Comparison of ENCODE assay signal across 8 cellular contexts in the genomic region with DNA sequence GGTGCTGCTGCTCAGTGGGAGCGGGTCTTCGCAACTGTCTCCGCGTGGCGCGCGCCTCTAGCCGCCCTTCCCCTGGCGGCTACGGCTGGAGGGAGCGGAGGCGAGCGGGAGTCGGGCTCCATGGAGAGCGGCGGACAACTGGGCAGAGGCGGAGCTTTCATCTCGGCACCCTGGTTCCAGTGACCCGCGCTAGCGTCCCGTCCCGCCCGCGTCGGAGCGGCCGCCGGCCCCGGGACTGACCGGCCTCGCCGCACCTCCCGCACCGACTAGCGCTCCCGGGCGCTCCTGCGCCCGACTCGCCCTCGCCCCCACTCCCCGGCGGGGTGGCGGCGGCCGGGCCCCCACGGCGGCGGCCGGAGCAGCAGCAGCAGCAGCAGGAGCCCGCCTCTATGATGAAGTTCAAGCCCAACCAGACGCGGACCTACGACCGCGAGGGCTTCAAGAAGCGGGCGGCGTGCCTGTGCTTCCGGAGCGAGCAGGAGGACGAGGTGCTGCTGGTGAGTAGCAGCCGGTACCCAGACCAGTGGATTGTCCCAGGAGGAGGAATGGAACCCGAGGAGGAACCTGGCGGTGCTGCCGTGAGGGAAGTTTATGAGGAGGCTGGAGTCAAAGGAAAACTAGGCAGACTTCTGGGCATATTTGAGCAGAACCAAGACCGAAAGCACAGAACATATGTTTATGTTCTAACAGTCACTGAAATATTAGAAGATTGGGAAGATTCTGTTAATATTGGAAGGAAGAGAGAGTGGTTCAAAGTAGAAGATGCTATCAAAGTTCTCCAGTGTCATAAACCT.
A peak's percentile ranks its signal among the peaks of the same experiment; 100 is the strongest.
DNase-seq lines count a peak whose midpoint lies in the region; ATAC-seq, FAIRE-seq and TF ChIP-seq lines count a peak whose summit lies in the region.
"Not testable (repeated sequence)": the region's sequence is repeated elsewhere in the genome, so short reads cannot be mapped to it uniquely, and the experiment has no call there.

No MANE protein-coding gene starts in this region.

- not testable (repeated sequence) for H3K27me3 ChIP-seq in CD8-positive, alpha-beta T cell (ENCODE audit: insufficient read depth, low read length); heart left ventricle; pancreas

- not testable (repeated sequence) for H3K4me3 Mint-ChIP-seq in CD8-positive, alpha-beta T cell; activated CD4-positive, alpha-beta T cell treated with anti-CD3 and anti-CD28 coated beads for 36 hours

- not testable (repeated sequence) for H3K36me3 ChIP-seq in CD8-positive, alpha-beta T cell (ENCODE audit: insufficient read depth, low read length); heart left ventricle; pancreas

- not testable (repeated sequence) for FAIRE-seq in pancreas (lab: Jason Lieb, UNC)

- not testable (repeated sequence) for H3K27me3 Mint-ChIP-seq in CD8-positive, alpha-beta T cell (ENCODE audit: low read depth); activated CD4-positive, alpha-beta T cell treated with anti-CD3 and anti-CD28 coated beads for 36 hours

- not testable (repeated sequence) for H3K9me3 Mint-ChIP-seq in CD8-positive, alpha-beta T cell; activated CD4-positive, alpha-beta T cell treated with anti-CD3 and anti-CD28 coated beads for 36 hours (ENCODE audit: low read depth)

- not testable (repeated sequence) for TF ChIP-seq POLR2A in heart left ventricle (IDR thresholded peaks at IDR 0.05)

- H3K4me1 Mint-ChIP-seq in CD8-positive, alpha-beta T cell (ENCODE audit: low read depth); activated CD4-positive, alpha-beta T cell treated with anti-CD3 and anti-CD28 coated beads for 36 hours: not testable (repeated sequence)

- intact Hi-C loops in CD8-positive, alpha-beta T cell (cut with DNase I, micrococcal nuclease); activated CD4-positive, alpha-beta T cell treated with anti-CD3 and anti-CD28 coated beads for 36 hours (cut with DNase I, micrococcal nuclease); heart left ventricle (cut with DNase I); pancreas (cut with DNase I): not testable (repeated sequence)

- not testable (repeated sequence) for H3K4me3 ChIP-seq in CD8-positive, alpha-beta T cell (ENCODE audit: low read depth, low read length); heart left ventricle; pancreas

- CTCF ChIA-PET in CD8-positive, alpha-beta T cell (lab: Charles Lee); activated CD4-positive, alpha-beta T cell treated with anti-CD3 and anti-CD28 coated beads for 36 hours (lab: Charles Lee): not testable (repeated sequence)

- not testable (repeated sequence) for H3K36me3 Mint-ChIP-seq in CD8-positive, alpha-beta T cell; activated CD4-positive, alpha-beta T cell treated with anti-CD3 and anti-CD28 coated beads for 36 hours (ENCODE audit: low read depth)

- H3K27ac Mint-ChIP-seq in CD8-positive, alpha-beta T cell; activated CD4-positive, alpha-beta T cell treated with anti-CD3 and anti-CD28 coated beads for 36 hours: not testable (repeated sequence)

- POLR2A ChIA-PET in CD8-positive, alpha-beta T cell (lab: Charles Lee); activated CD4-positive, alpha-beta T cell treated with anti-CD3 and anti-CD28 coated beads for 36 hours (lab: Charles Lee): not testable (repeated sequence)

- WGBS in heart left ventricle, 4 donors = no CpG with 5 or more reads among the region's 68 CpGs
- WGBS in pancreas, 2 donors = no CpG with 5 or more reads among the region's 68 CpGs

- H3K27ac ChIP-seq in CD8-positive, alpha-beta T cell (ENCODE audit: low read depth, low read length); heart left ventricle; pancreas: not testable (repeated sequence)

- DNase-seq in CD8-positive, alpha-beta T cell; activated CD4-positive, alpha-beta T cell treated with anti-CD3 and anti-CD28 coated beads for 36 hours; heart left ventricle; pancreas: not testable (repeated sequence)

- peak; percentile 67 for ATAC-seq in CD8-positive, alpha-beta T cell
- ATAC-seq in GM19324 (IDR thresholded peaks at IDR 0.05; ENCODE audit: low FRiP score, unreplicated experiment) (peak; percentile 42), GM21529 (IDR thresholded peaks at IDR 0.05; ENCODE audit: unreplicated experiment) (peak; percentile 46), HG02884 (IDR thresholded peaks at IDR 0.05; ENCODE audit: unreplicated experiment) (peak; percentile 32), HG03354 (IDR thresholded peaks at IDR 0.05; ENCODE audit: poor library complexity, severe bottlenecking, unreplicated experiment) (peak; percentile 62), heart left ventricle (peak; percentile 55 to 82 (median 66)), pancreas (peak; percentile 67 to 83 (median 76))
- ATAC-seq in activated CD4-positive, alpha-beta T cell treated with anti-CD3 and anti-CD28 coated beads for 36 hours = peak; percentile 72

- not testable (repeated sequence) for H3K4me1 ChIP-seq in CD8-positive, alpha-beta T cell (ENCODE audit: insufficient read depth, low read length); heart left ventricle; pancreas

- not testable (repeated sequence) for TF ChIP-seq CTCF in CD8-positive, alpha-beta T cell (IDR thresholded peaks at IDR 0.05); heart left ventricle (IDR thresholded peaks at IDR 0.05); pancreas (IDR thresholded peaks at IDR 0.05)

- not testable (repeated sequence) for H3K9me3 ChIP-seq in CD8-positive, alpha-beta T cell (ENCODE audit: low read length); heart left ventricle; pancreas
